ENCODE assay signal across 19 cellular contexts in genomic region chr10:52752801-52753437, GRCh38. TPM values are rescaled to one million over a fixed set of nuclear protein-coding genes. Genes with fewer than 3 reads are reported as not detected.
"Had no signal": no experiment of that assay in that cellular context is flagged by ENCODE, and none has a peak within 500 bp of the region (broad histone marks: within the 10 kb centered on the region; RNA-seq: fewer than 3 reads in every experiment).

No MANE protein-coding gene starts in this region.

- H3K4me3 ChIP-seq: prostate gland, smooth muscle cell, upper lobe of left lung had no signal

- ATAC-seq: right cardiac atrium; stimulated activated naive CD8-positive, alpha-beta T cell treated with anti-CD3 and anti-CD28 coated beads, Interleukin-15, amount 100 ng/mL, for 72 hours; WTC11 had no signal

- DNase-seq: activated CD4-positive, alpha-beta memory T cell treated with anti-CD3 and anti-CD28 coated beads, Interleukin-2, amount 10 ng/mL, durations not matched to agents 7 days and 5 days; activated CD4-positive, alpha-beta T cell treated with anti-CD3 and anti-CD28 coated beads for 4 hours; activated naive CD4-positive, alpha-beta T cell treated with anti-CD3 and anti-CD28 coated beads, Interleukin-2, amount 10 ng/mL, durations not matched to agents 7 days and 5 days; activated T-cell treated with anti-CD3 and anti-CD28 coated beads, Interleukin-2, amount 50 U/mL, for 24 hours; dermis blood vessel endothelial cell; kidney glomerular epithelial cell; nephron progenitor cell; occipital lobe; right cardiac atrium; stimulated activated naive CD8-positive, alpha-beta T cell treated with anti-CD3 and anti-CD28 coated beads, Interleukin-15, amount 100 ng/mL, for 72 hours; upper lobe of left lung had no signal

RNA-seq across cellular contexts. Expression of gene MBL2, which starts 19.7 kb away (rescaled TPM):
- total RNA-seq: activated CD4-positive, alpha-beta memory T cell treated with anti-CD3 and anti-CD28 coated beads, Interleukin-2, amount 10 ng/mL, durations not matched to agents 7 days and 5 days; astrocyte; bronchial epithelial cell; cerebellum; dermis blood vessel endothelial cell; lower leg skin; occipital lobe; prostate gland; right cardiac atrium; temporal lobe; WTC11 had no signal
